8 cellular contexts compared by ENCODE assay signal in genomic region chr1:1889847-1890505, GRCh38. TPM values are rescaled to one million over a fixed set of nuclear protein-coding genes. Genes with fewer than 3 reads are reported as not detected.
DNase-seq lines count a peak whose midpoint lies in the region; ATAC-seq and TF ChIP-seq lines count a peak whose summit lies in the region.

No MANE protein-coding gene starts in this region.

- peak; percentile 33 for ATAC-seq in GM21717 (IDR thresholded peaks at IDR 0.05; ENCODE audit: unreplicated experiment)
- no peak for ATAC-seq in GM18873 (IDR thresholded peaks at IDR 0.05; ENCODE audit: low FRiP score, unreplicated experiment)

- DNase-seq in LNCaP clone FGC (ENCODE audit: low read depth) (no peak), midbrain (lab: John Stamatoyannopoulos, UW) (peak; percentile 52)
- peak; percentile 46 for DNase-seq in activated CD4-positive, alpha-beta T cell treated with anti-CD3 and anti-CD28 coated beads, Interleukin-2, amount 10 ng/mL, durations not matched to agents 7 days and 5 days

- H3K36me3 ChIP-seq in ES-I3 (ENCODE audit: insufficient read depth, low read length) = no peaks in the 10 kb centered on the region
- no peaks in the 10 kb centered on the region for H3K36me3 ChIP-seq in endocrine pancreas (ENCODE audit: control insufficient read depth, insufficient read depth, low read length)
- no peaks in the 10 kb centered on the region for H3K36me3 ChIP-seq in stomach smooth muscle (ENCODE audit: control insufficient read depth in 2 of 2, insufficient read depth in 2 of 2, low read length in 2 of 2)

- CTCF ChIA-PET in activated CD4-positive, alpha-beta T cell treated with anti-CD3 and anti-CD28 coated beads, Interleukin-2, amount 10 ng/mL, durations not matched to agents 7 days and 5 days (lab: Charles Lee) = interaction anchor here (0.8 to 1.8 kb wide), 3 partner anchors 12 to 31 kb away, joined by 3 to 6 read pairs (median 3); no protein-coding TSS in a partner anchor

- peaks cover 51% of the 10 kb centered on the region for H3K4me1 Mint-ChIP-seq in activated CD4-positive, alpha-beta T cell treated with anti-CD3 and anti-CD28 coated beads, Interleukin-2, amount 10 ng/mL, durations not matched to agents 7 days and 5 days

- peak overlapping the region; percentile 84 for H3K4me3 Mint-ChIP-seq in activated CD4-positive, alpha-beta T cell treated with anti-CD3 and anti-CD28 coated beads, Interleukin-2, amount 10 ng/mL, durations not matched to agents 7 days and 5 days

- H3K9me3 ChIP-seq in ES-I3 (ENCODE audit: control insufficient read depth, insufficient read depth, low read length) = no peaks in the 10 kb centered on the region
- no peaks in the 10 kb centered on the region for H3K9me3 ChIP-seq in endocrine pancreas (ENCODE audit: control insufficient read depth, low read length)
- no peaks in the 10 kb centered on the region for H3K9me3 ChIP-seq in stomach smooth muscle (ENCODE audit: control insufficient read depth in 2 of 2, low read length in 2 of 2)

- POLR2A ChIA-PET in activated CD4-positive, alpha-beta T cell treated with anti-CD3 and anti-CD28 coated beads, Interleukin-2, amount 10 ng/mL, durations not matched to agents 7 days and 5 days (lab: Charles Lee) = no interaction called here

- H3K27ac ChIP-seq in stomach smooth muscle (ENCODE audit: low read length) = peak overlapping the region; percentile 60

- H3K9ac ChIP-seq in ES-I3 (ENCODE audit: low read depth, low read length) (peak overlapping the region; percentile 97), endocrine pancreas (ENCODE audit: control insufficient read depth, insufficient read depth, low read length) (peak overlapping the region; percentile 73), stomach smooth muscle (ENCODE audit: low read length in 2 of 2) (peak overlapping the region; percentile 58 to 80)

- no peak for TF ChIP-seq CTCF in LNCaP clone FGC (IDR thresholded peaks at IDR 0.05; ENCODE audit: control insufficient read depth, extremely low read depth, insufficient read depth)

- H3K4me3 ChIP-seq in LNCaP clone FGC (ENCODE audit: low read depth, low read length) (peak overlapping the region; percentile 78), endocrine pancreas (ENCODE audit: control insufficient read depth, insufficient read depth, low read length) (peak overlapping the region; percentile 79), stomach smooth muscle (ENCODE audit: low read length in 2 of 2) (peak overlapping the region; percentile 79 to 81)

- no peaks in the 10 kb centered on the region for H3K27me3 Mint-ChIP-seq in activated CD4-positive, alpha-beta T cell treated with anti-CD3 and anti-CD28 coated beads, Interleukin-2, amount 10 ng/mL, durations not matched to agents 7 days and 5 days

- H3K9me3 Mint-ChIP-seq in activated CD4-positive, alpha-beta T cell treated with anti-CD3 and anti-CD28 coated beads, Interleukin-2, amount 10 ng/mL, durations not matched to agents 7 days and 5 days = no peaks in the 10 kb centered on the region

- H3K36me3 Mint-ChIP-seq in activated CD4-positive, alpha-beta T cell treated with anti-CD3 and anti-CD28 coated beads, Interleukin-2, amount 10 ng/mL, durations not matched to agents 7 days and 5 days (ENCODE audit: low read depth) = peaks cover 24% of the 10 kb centered on the region

- H3K27me3 ChIP-seq in endocrine pancreas (ENCODE audit: control insufficient read depth, insufficient read depth, low read length) (no peaks in the 10 kb centered on the region), stomach smooth muscle (ENCODE audit: control insufficient read depth in 1 of 2, insufficient read depth in 2 of 2, low read length in 2 of 2) (peaks cover 4 to 13% of the 10 kb centered on the region in 2 donors)

- H3K27ac Mint-ChIP-seq in activated CD4-positive, alpha-beta T cell treated with anti-CD3 and anti-CD28 coated beads, Interleukin-2, amount 10 ng/mL, durations not matched to agents 7 days and 5 days = peak overlapping the region; percentile 93

- H3K4me1 ChIP-seq in ES-I3 (ENCODE audit: insufficient read depth, low read length) = peaks cover 21% of the 10 kb centered on the region
- H3K4me1 ChIP-seq in endocrine pancreas (ENCODE audit: control insufficient read depth, insufficient read depth, low read length) = no peaks in the 10 kb centered on the region
- peaks cover 40% of the 10 kb centered on the region for H3K4me1 ChIP-seq in stomach smooth muscle (ENCODE audit: control insufficient read depth, insufficient read depth, low read length)

RNA-seq across cellular contexts. Expression of gene GNB1, which starts 0.9 kb away (rescaled TPM):
- total RNA-seq in activated CD4-positive, alpha-beta T cell treated with anti-CD3 and anti-CD28 coated beads, Interleukin-2, amount 10 ng/mL, durations not matched to agents 7 days and 5 days = 100 to 1,000 TPM; 368 to 454 TPM

RNA-seq across cellular contexts. Expression of gene CALML6, which starts 25.1 kb away (rescaled TPM):
- under 1 TPM; 0.27 to 0.47 TPM for total RNA-seq in activated CD4-positive, alpha-beta T cell treated with anti-CD3 and anti-CD28 coated beads, Interleukin-2, amount 10 ng/mL, durations not matched to agents 7 days and 5 days

RNA-seq across cellular contexts. Expression of gene TMEM52, which starts 29.1 kb away (rescaled TPM):
- total RNA-seq in activated CD4-positive, alpha-beta T cell treated with anti-CD3 and anti-CD28 coated beads, Interleukin-2, amount 10 ng/mL, durations not matched to agents 7 days and 5 days = not detected
